ENCODE assay signal across 24 cellular contexts in the genomic region with DNA sequence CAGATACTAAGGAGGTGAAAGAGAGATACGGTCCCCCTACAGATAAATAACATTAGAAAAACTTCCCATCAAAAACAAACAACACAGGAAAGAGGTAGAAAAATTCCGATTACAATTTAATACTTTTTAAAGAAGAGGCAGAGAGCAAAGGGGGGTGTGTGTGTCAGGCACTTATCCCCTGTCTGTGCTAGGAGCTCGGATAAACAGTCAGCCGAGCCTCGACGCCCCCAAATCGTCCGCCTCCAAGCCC. TPM values are rescaled to one million over a fixed set of nuclear protein-coding genes. Genes with fewer than 3 reads are reported as not detected.
A peak's percentile ranks its signal among the peaks of the same experiment; 100 is the strongest.
DNase-seq lines count a peak whose midpoint lies in the region; ATAC-seq and TF ChIP-seq lines count a peak whose summit lies in the region.
"Had no signal": no experiment of that assay in that cellular context is flagged by ENCODE, and none has a peak within 500 bp of the region (broad histone marks: within the 10 kb centered on the region; RNA-seq: fewer than 3 reads in every experiment).

No MANE protein-coding gene starts in this region.

- POLR2A ChIA-PET in activated CD4-positive, alpha-beta memory T cell treated with anti-CD3 and anti-CD28 coated beads for 36 hours (lab: Charles Lee) = no interaction called here

- DNase-seq in CD4-positive, CD25-positive, alpha-beta regulatory T cell = no peak
- peak; percentile 18 for DNase-seq in GM13977 (ENCODE audit: low spot score)
- DNase-seq in effector memory CD8-positive, alpha-beta T cell = no peak
- no peak for DNase-seq in activated CD4-positive, alpha-beta memory T cell treated with anti-CD3 and anti-CD28 coated beads for 36 hours
- no peak for DNase-seq in NCI-H774 (lab: John Stamatoyannopoulos, UW)
- DNase-seq: activated CD4-positive, alpha-beta memory T cell treated with anti-CD3 and anti-CD28 coated beads, Interleukin-2, amount 10 ng/mL, durations not matched to agents 7 days and 5 days; adrenal gland; DMS53; foreskin fibroblast; kidney glomerular epithelial cell; mammary epithelial cell; NCI-H1436 treated with DMSO at 0.1 percent for 48 hours; PC-3; SHP77 treated with DMSO at 0.1 percent for 48 hours had no signal

- no peak overlapping the region for H3K27ac ChIP-seq in CD4-positive, CD25-positive, alpha-beta regulatory T cell (ENCODE audit: insufficient read depth, low read length, poor library complexity, severe bottlenecking)
- H3K27ac ChIP-seq: adrenal gland, epithelial cell of prostate, sigmoid colon, thoracic aorta had no signal

- peaks cover 83% of the 10 kb centered on the region for H3K27me3 Mint-ChIP-seq in CD4-positive, CD25-positive, alpha-beta regulatory T cell
- peaks cover 70 to 89% of the 10 kb centered on the region in 2 donors for H3K27me3 Mint-ChIP-seq in effector memory CD8-positive, alpha-beta T cell
- H3K27me3 Mint-ChIP-seq in nephron (ENCODE audit: low read depth) = peaks cover 97% of the 10 kb centered on the region
- H3K27me3 Mint-ChIP-seq in activated CD4-positive, alpha-beta memory T cell treated with anti-CD3 and anti-CD28 coated beads for 36 hours = peaks cover 78% of the 10 kb centered on the region

- H3K4me3 Mint-ChIP-seq in CD4-positive, CD25-positive, alpha-beta regulatory T cell = peak overlapping the region in 3 of 4 donors; percentile 50 to 74 (median 70)
- peak overlapping the region; percentile 8 to 55 for H3K4me3 Mint-ChIP-seq in effector memory CD8-positive, alpha-beta T cell
- H3K4me3 Mint-ChIP-seq in nephron = peak overlapping the region; percentile 80 to 89 (median 84)
- no peak overlapping the region for H3K4me3 Mint-ChIP-seq in activated CD4-positive, alpha-beta memory T cell treated with anti-CD3 and anti-CD28 coated beads for 36 hours
- H3K4me3 Mint-ChIP-seq: activated CD4-positive, alpha-beta memory T cell treated with anti-CD3 and anti-CD28 coated beads, Interleukin-2, amount 10 ng/mL, durations not matched to agents 7 days and 5 days; dendritic cell treated with granulocyte-macrophage colony-stimulating factor and Interleukin-4, amounts not matched to agents 40 ng/mL and 50 ng/mL, for 4 days had no signal

- H3K4me1 ChIP-seq in CD4-positive, CD25-positive, alpha-beta regulatory T cell (ENCODE audit: control insufficient read depth, insufficient read depth, low read length, poor library complexity, severe bottlenecking) = peaks cover 31% of the 10 kb centered on the region

- ATAC-seq in CD4-positive, CD25-positive, alpha-beta regulatory T cell (ENCODE audit: low read depth in 2 of 2) = no peak
- ATAC-seq in effector memory CD8-positive, alpha-beta T cell (replicated peaks) = no peak
- no peak for ATAC-seq in HG03354 (IDR thresholded peaks at IDR 0.05; ENCODE audit: poor library complexity, severe bottlenecking, unreplicated experiment)
- ATAC-seq: PC-3 had no signal

- peaks cover 4% of the 10 kb centered on the region for H3K36me3 Mint-ChIP-seq in CD4-positive, CD25-positive, alpha-beta regulatory T cell
- H3K36me3 Mint-ChIP-seq in effector memory CD8-positive, alpha-beta T cell (ENCODE audit: insufficient read depth) = peaks cover 2% of the 10 kb centered on the region
- H3K36me3 Mint-ChIP-seq in nephron (ENCODE audit: low read depth) = peaks cover 33% of the 10 kb centered on the region
- H3K36me3 Mint-ChIP-seq in activated CD4-positive, alpha-beta memory T cell treated with anti-CD3 and anti-CD28 coated beads for 36 hours = no peaks in the 10 kb centered on the region

- no peaks in the 10 kb centered on the region for H3K9me3 ChIP-seq in CD4-positive, CD25-positive, alpha-beta regulatory T cell (ENCODE audit: control insufficient read depth in 2 of 2, low read length in 2 of 2)
- H3K9me3 ChIP-seq: adrenal gland, sigmoid colon, thoracic aorta had no signal

- peaks cover 6 to 40% (median 11%) of the 10 kb centered on the region in 4 donors for H3K4me1 Mint-ChIP-seq in CD4-positive, CD25-positive, alpha-beta regulatory T cell
- peaks cover 17 to 20% of the 10 kb centered on the region in 2 donors for H3K4me1 Mint-ChIP-seq in effector memory CD8-positive, alpha-beta T cell (ENCODE audit: low read depth in 2 of 2)
- H3K4me1 Mint-ChIP-seq in nephron = peaks cover 33% of the 10 kb centered on the region
- H3K4me1 Mint-ChIP-seq in activated CD4-positive, alpha-beta memory T cell treated with anti-CD3 and anti-CD28 coated beads for 36 hours (ENCODE audit: low read depth) = peaks cover 36% of the 10 kb centered on the region

- no peak overlapping the region for H3K27ac Mint-ChIP-seq in CD4-positive, CD25-positive, alpha-beta regulatory T cell
- no peak overlapping the region for H3K27ac Mint-ChIP-seq in effector memory CD8-positive, alpha-beta T cell
- H3K27ac Mint-ChIP-seq in nephron = peak overlapping the region in 2 of 3 experiments; percentile 18 to 73
- H3K27ac Mint-ChIP-seq in activated CD4-positive, alpha-beta memory T cell treated with anti-CD3 and anti-CD28 coated beads for 36 hours = no peak overlapping the region
- H3K27ac Mint-ChIP-seq: activated CD4-positive, alpha-beta memory T cell treated with anti-CD3 and anti-CD28 coated beads, Interleukin-2, amount 10 ng/mL, durations not matched to agents 7 days and 5 days; dendritic cell treated with granulocyte-macrophage colony-stimulating factor and Interleukin-4, amounts not matched to agents 40 ng/mL and 50 ng/mL, for 4 days had no signal

- intact Hi-C loops in activated CD4-positive, alpha-beta memory T cell treated with anti-CD3 and anti-CD28 coated beads for 36 hours (cut with micrococcal nuclease) = loop anchor here (10.0 kb wide), 2 partner anchors 386 to 476 kb away; a partner anchor contains a TSS

- CTCF ChIA-PET in activated CD4-positive, alpha-beta memory T cell treated with anti-CD3 and anti-CD28 coated beads for 36 hours (lab: Charles Lee) = interaction anchor here (0.7 kb wide), 1 partner anchor 123 kb away, joined by 3 read pairs; no protein-coding TSS in a partner anchor

- in situ Hi-C loops in GM13977 (cut with MboI; ENCODE audit: low pct_unique_long_range_greater_than_20kb, low sequenced_read_pairs, unreplicated experiment) = loop anchor here (25.0 kb wide), 1 partner anchor 388 kb away; a partner anchor contains a TSS

- H3K9me3 Mint-ChIP-seq in CD4-positive, CD25-positive, alpha-beta regulatory T cell = peaks cover 0 to 8% (median 0%) of the 10 kb centered on the region in 7 donors
- H3K9me3 Mint-ChIP-seq in effector memory CD8-positive, alpha-beta T cell = no peaks in the 10 kb centered on the region
- no peaks in the 10 kb centered on the region for H3K9me3 Mint-ChIP-seq in nephron
- H3K9me3 Mint-ChIP-seq in activated CD4-positive, alpha-beta memory T cell treated with anti-CD3 and anti-CD28 coated beads for 36 hours = no peaks in the 10 kb centered on the region
- H3K9me3 Mint-ChIP-seq: activated CD4-positive, alpha-beta memory T cell treated with anti-CD3 and anti-CD28 coated beads, Interleukin-2, amount 10 ng/mL, durations not matched to agents 7 days and 5 days; dendritic cell treated with granulocyte-macrophage colony-stimulating factor and Interleukin-4, amounts not matched to agents 40 ng/mL and 50 ng/mL, for 4 days had no signal

- peaks cover 26% of the 10 kb centered on the region for H3K27me3 ChIP-seq in CD4-positive, CD25-positive, alpha-beta regulatory T cell (ENCODE audit: control insufficient read depth, insufficient read depth, low read length)

- H3K36me3 ChIP-seq in CD4-positive, CD25-positive, alpha-beta regulatory T cell (ENCODE audit: control insufficient read depth, insufficient read depth, low read length) = no peaks in the 10 kb centered on the region
- H3K36me3 ChIP-seq: adrenal gland, sigmoid colon, thoracic aorta had no signal

- no peak overlapping the region for H3K4me3 ChIP-seq in CD4-positive, CD25-positive, alpha-beta regulatory T cell (ENCODE audit: low read depth, low read length)
- H3K4me3 ChIP-seq: adrenal gland had no signal

- no peak for TF ChIP-seq CTCF in GM13977 (IDR thresholded peaks at IDR 0.05; ENCODE audit: extremely low read depth, insufficient read depth, missing control alignments)
- TF ChIP-seq CTCF in nephron (IDR thresholded peaks at IDR 0.05; ENCODE audit: unreplicated experiment in 3 of 3) = no peak

RNA-seq across cellular contexts. Expression of a gene that starts 3.6 kb away (rescaled TPM):
- total RNA-seq in CD4-positive, CD25-positive, alpha-beta regulatory T cell = not detected
- under 1 TPM in 1 of 4 donors, not detected in 3; 0.08 TPM for polyA plus RNA-seq in CD4-positive, CD25-positive, alpha-beta regulatory T cell
- not detected for total RNA-seq in activated CD4-positive, alpha-beta memory T cell treated with anti-CD3 and anti-CD28 coated beads for 36 hours
- total RNA-seq: activated CD4-positive, alpha-beta memory T cell treated with anti-CD3 and anti-CD28 coated beads, Interleukin-2, amount 10 ng/mL, durations not matched to agents 7 days and 5 days; H4; mammary epithelial cell; MCF 10A; myocyte; PC-3; sigmoid colon; T-helper 2 cell treated with Interferon-gamma antibody and Interleukin-4, amounts not matched to agents 100 ng/mL and 5 ng/mL, for 36 hours; thoracic aorta had no signal
- polyA plus RNA-seq: mammary epithelial cell, sigmoid colon had no signal

Comparison
In these comparisons a context has a peak if more than half of its experiments do, and no peak if none do; other contexts are left out.
1. H3K27ac Mint-ChIP-seq: peak in nephron (2 of 3); none in CD4-positive, CD25-positive, alpha-beta regulatory T cell (0 of 3), effector memory CD8-positive, alpha-beta T cell (0 of 2) and activated CD4-positive, alpha-beta memory T cell treated with anti-CD3 and anti-CD28 coated beads for 36 hours (single experiment).